8 cellular contexts compared by ENCODE assay signal in the genomic region with DNA sequence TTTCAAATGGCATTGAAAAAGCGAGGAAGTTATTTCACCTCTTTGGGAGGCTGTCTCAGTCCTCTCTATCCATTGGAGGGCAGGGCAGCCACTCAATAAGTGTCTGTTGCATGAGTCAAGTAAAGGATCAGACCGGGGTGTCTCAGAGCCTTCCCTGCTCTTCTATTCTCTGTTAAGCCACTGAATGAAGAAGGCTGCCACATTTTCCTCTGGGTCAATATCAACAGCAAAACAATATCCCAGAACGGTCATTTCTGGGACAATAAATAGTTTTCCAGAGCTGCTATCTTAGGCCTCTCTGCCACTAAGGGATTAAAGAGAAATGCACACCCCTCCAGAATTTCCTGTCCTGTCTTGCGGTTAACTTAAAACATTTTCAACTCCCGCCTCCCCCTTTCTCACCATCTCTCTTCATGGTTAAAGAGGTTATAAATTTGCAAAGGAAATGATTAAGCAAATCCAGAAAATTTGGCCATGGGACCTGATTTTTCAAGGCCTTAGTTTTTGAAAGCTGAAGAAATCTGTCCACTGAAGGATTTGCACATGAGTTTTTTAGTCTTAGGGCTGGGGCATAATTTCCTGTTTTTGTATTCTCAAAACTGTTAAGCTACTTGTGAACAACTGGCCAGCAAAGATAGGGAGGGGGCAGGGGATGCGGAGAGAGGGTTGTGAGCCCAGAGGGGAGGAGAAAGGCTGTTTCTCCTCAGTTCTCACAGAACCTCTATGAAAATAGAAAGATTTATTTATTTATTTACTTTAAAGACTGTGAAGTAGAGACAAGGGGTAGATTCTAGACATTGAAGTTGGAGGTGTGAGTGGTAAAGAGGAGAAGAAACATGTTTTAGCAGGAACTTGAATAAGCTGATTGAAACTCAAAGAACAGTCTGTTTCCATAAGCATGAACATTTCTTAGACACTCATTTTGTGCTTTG.
DNase-seq lines count a peak whose midpoint lies in the region; ATAC-seq and TF ChIP-seq lines count a peak whose summit lies in the region.

No MANE protein-coding gene starts in this region.

- H3K36me3 ChIP-seq in ACC112 (ENCODE audit: insufficient read depth, low read length) = no peaks in the 10 kb centered on the region
- no peaks in the 10 kb centered on the region for H3K36me3 ChIP-seq in KOPT-K1 (ENCODE audit: insufficient read depth, low read length)
- H3K36me3 ChIP-seq in suprapubic skin = no peaks in the 10 kb centered on the region

- no peaks in the 10 kb centered on the region for H3K36me3 Mint-ChIP-seq in activated naive CD8-positive, alpha-beta T cell treated with anti-CD3 and anti-CD28 coated beads for 36 hours
- H3K36me3 Mint-ChIP-seq in immature natural killer cell = peaks cover 0 to 6% (median 0%) of the 10 kb centered on the region in 3 donors

- H3K4me1 ChIP-seq in ACC112 (ENCODE audit: control insufficient read depth, insufficient read depth, low read length, unreplicated experiment) (peaks cover 33% of the 10 kb centered on the region), suprapubic skin (peaks cover 23% of the 10 kb centered on the region)

- H2AFZ ChIP-seq in ACC112 (ENCODE audit: low read length, unreplicated experiment) = peak overlapping the region; percentile 62

- H3K79me2 ChIP-seq in ACC112 (ENCODE audit: control insufficient read depth, insufficient read depth, low read length, unreplicated experiment) = no peaks in the 10 kb centered on the region

- peak overlapping the region; percentile 87 for H3K27ac Mint-ChIP-seq in activated naive CD8-positive, alpha-beta T cell treated with anti-CD3 and anti-CD28 coated beads for 36 hours
- peak overlapping the region; percentile 88 to 97 (median 92) for H3K27ac Mint-ChIP-seq in immature natural killer cell

- WGBS in suprapubic skin = 39% methylated on average over 6 of the region's 6 CpGs

- no peak for TF ChIP-seq POLR2A in suprapubic skin (IDR thresholded peaks at IDR 0.05)

- peak overlapping the region; percentile 61 for H3K27ac ChIP-seq in ACC112 (ENCODE audit: low read depth, low read length)
- peak overlapping the region; percentile 41 for H3K27ac ChIP-seq in KOPT-K1 (ENCODE audit: low read depth, low read length, poor library complexity, severe bottlenecking)
- H3K27ac ChIP-seq in suprapubic skin = peak overlapping the region; percentile 71

- H3K27me3 ChIP-seq in ACC112 (ENCODE audit: insufficient read depth, low read length) = no peaks in the 10 kb centered on the region
- H3K27me3 ChIP-seq in suprapubic skin = no peaks in the 10 kb centered on the region

- H3K4me3 ChIP-seq in ACC112 (ENCODE audit: low read depth, low read length) (no peak overlapping the region), suprapubic skin (no peak overlapping the region)

- ATAC-seq in GM19025 (IDR thresholded peaks at IDR 0.05; ENCODE audit: low read depth, unreplicated experiment) = peak; percentile 32

- H3K9me3 ChIP-seq in KOPT-K1 (ENCODE audit: insufficient read depth, low read length, poor library complexity, severe bottlenecking) = no peaks in the 10 kb centered on the region
- H3K9me3 ChIP-seq in suprapubic skin = no peaks in the 10 kb centered on the region

- TF ChIP-seq CTCF in suprapubic skin (IDR thresholded peaks at IDR 0.05) = no peak

- no peaks in the 10 kb centered on the region for H3K27me3 Mint-ChIP-seq in activated naive CD8-positive, alpha-beta T cell treated with anti-CD3 and anti-CD28 coated beads for 36 hours
- peaks cover 0 to 2% (median 2%) of the 10 kb centered on the region in 3 donors for H3K27me3 Mint-ChIP-seq in immature natural killer cell (ENCODE audit: low read depth in 3 of 3)

- TF ChIP-seq EP300 in suprapubic skin (IDR thresholded peaks at IDR 0.05) = no peak

- peak; percentile 30 for DNase-seq in activated naive CD8-positive, alpha-beta T cell treated with anti-CD3 and anti-CD28 coated beads for 36 hours
- DNase-seq in immature natural killer cell (peak; percentile 49 to 57 (median 56)), suprapubic skin (ENCODE audit: low spot score in 2 of 2) (peak in 1 of 2 donors; percentile 60), NCI-H1048 (lab: John Stamatoyannopoulos, UW) (no peak), NCI-H1436 (lab: John Stamatoyannopoulos, UW) (no peak)

- H3K9me3 Mint-ChIP-seq in activated naive CD8-positive, alpha-beta T cell treated with anti-CD3 and anti-CD28 coated beads for 36 hours = peaks cover 3% of the 10 kb centered on the region
- peaks cover 0 to 2% (median 0%) of the 10 kb centered on the region in 6 donors for H3K9me3 Mint-ChIP-seq in immature natural killer cell

- peak overlapping the region; percentile 20 for H3K4me3 Mint-ChIP-seq in activated naive CD8-positive, alpha-beta T cell treated with anti-CD3 and anti-CD28 coated beads for 36 hours
- H3K4me3 Mint-ChIP-seq in immature natural killer cell = peak overlapping the region; percentile 58 to 89 (median 74)

- peaks cover 51% of the 10 kb centered on the region for H3K4me1 Mint-ChIP-seq in activated naive CD8-positive, alpha-beta T cell treated with anti-CD3 and anti-CD28 coated beads for 36 hours
- H3K4me1 Mint-ChIP-seq in immature natural killer cell = peaks cover 72 to 89% of the 10 kb centered on the region in 2 donors

Comparison
In these comparisons a context has a peak if more than half of its experiments do, and no peak if none do; other contexts are left out.
1. DNase-seq: peak in activated naive CD8-positive, alpha-beta T cell treated with anti-CD3 and anti-CD28 coated beads for 36 hours (single experiment) and immature natural killer cell (3 of 3); none in NCI-H1048 (single experiment) and NCI-H1436 (single experiment).
2. Peak in every context shown above with its lines, with median percentiles within 50 percentile points of each other: H3K27ac ChIP-seq.